ENCODE assay signal across 18 cellular contexts in genomic region chr1:175132456-175132855, GRCh38.
DNase-seq lines count a peak whose midpoint lies in the region; ATAC-seq, FAIRE-seq and TF ChIP-seq lines count a peak whose summit lies in the region.
"Had no signal": no experiment of that assay in that cellular context is flagged by ENCODE, and none has a peak within 500 bp of the region (broad histone marks: within the 10 kb centered on the region; RNA-seq: fewer than 3 reads in every experiment).

No MANE protein-coding gene starts in this region.

- no peak for TF ChIP-seq POLR2A in transverse colon (IDR thresholded peaks at IDR 0.05)

- H3K27me3 ChIP-seq in astrocyte (ENCODE audit: insufficient read depth, low read length), result peaks cover 6% of the 10 kb centered on the region
- H3K27me3 ChIP-seq in transverse colon, result no peaks in the 10 kb centered on the region

- H3K79me2 ChIP-seq in astrocyte (ENCODE audit: insufficient read depth, low read length), result no peaks in the 10 kb centered on the region

- H3K27ac Mint-ChIP-seq in astrocyte (ENCODE audit: unreplicated experiment), result peak overlapping the region; percentile 21
- H3K27ac Mint-ChIP-seq: activated B cell treated with CpG ODN at 0.5 μM for 24 hours; naive thymus-derived CD8-positive, alpha-beta T cell; T-cell had no signal

- H3K4me3 Mint-ChIP-seq in astrocyte (ENCODE audit: unreplicated experiment), result peak overlapping the region; percentile 18
- H3K4me3 Mint-ChIP-seq: activated B cell treated with CpG ODN at 0.5 μM for 24 hours; naive thymus-derived CD8-positive, alpha-beta T cell; T-cell had no signal

- H3K27ac ChIP-seq in astrocyte (ENCODE audit: low read depth, low read length) (no peak overlapping the region), transverse colon (peak overlapping the region in 3 of 4 donors; percentile 40 to 47 (median 45))
- H3K27ac ChIP-seq: C4-2B, prostate gland, RWPE1 had no signal

- H3K9me3 ChIP-seq in astrocyte (ENCODE audit: insufficient read depth, low read depth, low read length), result no peaks in the 10 kb centered on the region
- H3K9me3 ChIP-seq in transverse colon, result no peaks in the 10 kb centered on the region
- no peaks in the 10 kb centered on the region for H3K9me3 ChIP-seq in mucosa of descending colon
- H3K9me3 ChIP-seq: HAP-1, prostate gland had no signal

- no peak overlapping the region for H3K9ac ChIP-seq in astrocyte (ENCODE audit: low read length)

- peak overlapping the region; percentile 42 for H3K4me2 ChIP-seq in astrocyte (ENCODE audit: low read length)

- intact Hi-C loops in transverse colon (cut with DNase I; ENCODE audit: low total_unique reads) (no loop called here), mucosa of descending colon (cut with DNase I, micrococcal nuclease) (no loop called here)

- H3K4me1 ChIP-seq in astrocyte (ENCODE audit: insufficient read depth, low read length) (peaks cover 6% of the 10 kb centered on the region), transverse colon (peaks cover 7 to 45% (median 17%) of the 10 kb centered on the region in 4 donors), mucosa of descending colon (ENCODE audit: low read depth) (no peaks in the 10 kb centered on the region)
- H3K4me1 ChIP-seq: prostate gland had no signal

- no peak for TF ChIP-seq EP300 in transverse colon (IDR thresholded peaks at IDR 0.05; ENCODE audit: low read depth)

- H4K20me1 ChIP-seq in astrocyte (ENCODE audit: insufficient read depth, low read length), result no peaks in the 10 kb centered on the region

- no peaks in the 10 kb centered on the region for H3K36me3 Mint-ChIP-seq in astrocyte (ENCODE audit: low read depth, unreplicated experiment)
- H3K36me3 Mint-ChIP-seq: naive thymus-derived CD8-positive, alpha-beta T cell; T-cell had no signal

- TF ChIP-seq CTCF in astrocyte (IDR thresholded peaks at IDR 0.05; ENCODE audit: insufficient read depth, low read depth, low read length), result no peak
- TF ChIP-seq CTCF in transverse colon (IDR thresholded peaks at IDR 0.05), result no peak
- TF ChIP-seq CTCF in mucosa of descending colon (IDR thresholded peaks at IDR 0.05), result no peak

- no peak overlapping the region for H2AFZ ChIP-seq in astrocyte (ENCODE audit: low read depth, low read length)

- peak; percentile 80 for DNase-seq in GM03348 (ENCODE audit: low spot score)
- DNase-seq in astrocyte (ENCODE audit: low read depth), result peak; percentile 45
- DNase-seq in foreskin melanocyte, result peak; percentile 73
- no peak for DNase-seq in transverse colon
- no peak for DNase-seq in mucosa of descending colon
- DNase-seq in mesenteric fat pad (ENCODE audit: low spot score), result no peak
- no peak for DNase-seq in activated gamma-delta T cell (lab: John Stamatoyannopoulos, UW)
- DNase-seq: activated B cell treated with CpG ODN at 0.5 μM for 24 hours; activated effector memory CD4-positive, alpha-beta T cell treated with Interleukin-2 at 50 U/mL for 16 hours; left ventricle myocardium superior; naive thymus-derived CD8-positive, alpha-beta T cell; NCI-H2107; stimulated activated naive CD4-positive, alpha-beta T cell treated with Interleukin-2 at 50 U/mL for 16 hours; T-cell had no signal

- in situ Hi-C loops in transverse colon (cut with MboI; ENCODE audit: low pct_ligation_motif_present in 1 of 4, low pct_unique_long_range_greater_than_20kb in 1 of 4, low sequenced_read_pairs in 3 of 4), result loop anchor here in 2 of 4 donors (25.0 kb wide), 2 partner anchors 95 to 370 kb away; no protein-coding TSS in a partner anchor

- no peaks in the 10 kb centered on the region for H3K27me3 Mint-ChIP-seq in astrocyte (ENCODE audit: low read depth, unreplicated experiment)

- H3K36me3 ChIP-seq in astrocyte (ENCODE audit: insufficient read depth, low read length) (no peaks in the 10 kb centered on the region), transverse colon (no peaks in the 10 kb centered on the region), mucosa of descending colon (ENCODE audit: low read depth) (no peaks in the 10 kb centered on the region)
- H3K36me3 ChIP-seq: HAP-1, prostate gland had no signal

- peaks cover 36% of the 10 kb centered on the region for H3K4me1 Mint-ChIP-seq in astrocyte (ENCODE audit: low read depth, unreplicated experiment)
- H3K4me1 Mint-ChIP-seq: naive thymus-derived CD8-positive, alpha-beta T cell; T-cell had no signal

- no peak for ATAC-seq in mucosa of descending colon
- ATAC-seq: left ventricle myocardium superior; naive thymus-derived CD8-positive, alpha-beta T cell; T-cell had no signal

- 60 to 68% methylated on average over 1 of the region's 1 CpG for WGBS in transverse colon (ENCODE audit: low coverage in 1 of 2), 2 donors

- no peak overlapping the region for H3K4me3 ChIP-seq in astrocyte (ENCODE audit: insufficient read depth, low read depth, low read length)
- no peak overlapping the region for H3K4me3 ChIP-seq in transverse colon
- no peak overlapping the region for H3K4me3 ChIP-seq in mucosa of descending colon
- H3K4me3 ChIP-seq: HAP-1, prostate gland had no signal

- peak; percentile 92 for FAIRE-seq in astrocyte (lab: Jason Lieb, UNC)

- H3K9me3 Mint-ChIP-seq in astrocyte (ENCODE audit: unreplicated experiment), result no peaks in the 10 kb centered on the region
- H3K9me3 Mint-ChIP-seq: activated B cell treated with CpG ODN at 0.5 μM for 24 hours; naive thymus-derived CD8-positive, alpha-beta T cell; T-cell had no signal

Comparison
In these comparisons a context has a peak if more than half of its experiments do, and no peak if none do; other contexts are left out.
1. DNase-seq: peak in GM03348 (single experiment), astrocyte (single experiment) and foreskin melanocyte (single experiment); none in transverse colon (single experiment), mucosa of descending colon (0 of 3), mesenteric fat pad (single experiment) and activated gamma-delta T cell (single experiment).